8 cellular contexts compared by ENCODE assay signal in the genomic region with DNA sequence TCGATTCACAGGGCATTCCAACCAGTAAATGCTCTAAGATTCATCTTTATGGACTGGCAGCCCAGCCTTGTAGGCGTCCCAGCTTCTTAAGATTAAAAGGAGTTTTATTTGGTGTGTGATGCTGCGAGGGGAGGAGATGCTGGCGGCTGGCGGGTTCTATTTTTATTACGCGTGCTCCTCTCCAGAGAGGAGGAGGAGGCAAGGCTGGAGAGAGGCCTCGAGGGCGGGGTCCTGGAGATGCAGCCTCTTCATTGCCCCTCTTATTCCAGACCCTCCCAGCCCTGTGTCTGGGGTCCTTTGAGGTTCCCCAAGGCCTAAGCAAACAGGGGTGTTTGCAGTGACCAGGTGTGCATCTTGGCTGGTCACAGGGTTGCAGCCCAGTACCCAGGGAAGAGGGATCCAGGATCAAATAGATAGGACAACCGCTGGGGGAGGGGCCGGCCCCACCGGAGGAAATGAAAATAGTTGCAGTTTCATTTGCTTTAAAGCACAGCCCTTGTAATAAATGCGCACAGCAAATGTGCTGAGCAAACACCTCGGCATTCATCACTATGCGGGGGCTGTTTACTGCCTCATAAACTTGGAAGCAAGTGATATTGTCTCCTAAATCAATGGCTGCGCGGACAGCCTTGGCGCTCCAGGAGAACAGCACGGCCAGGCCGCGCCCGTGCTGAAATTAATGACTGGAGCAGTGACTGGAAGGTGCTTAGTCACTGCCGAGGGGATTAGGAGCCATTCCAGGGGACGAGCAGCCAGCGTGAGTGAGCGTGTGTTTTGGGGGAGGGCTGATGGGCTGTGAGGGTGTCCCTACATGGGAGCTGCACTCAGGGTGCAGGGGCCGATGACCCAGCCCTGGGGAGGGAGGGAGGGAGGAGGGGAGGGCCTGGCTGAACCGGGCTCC.
DNase-seq lines count a peak whose midpoint lies in the region; ATAC-seq and TF ChIP-seq lines count a peak whose summit lies in the region.

No MANE protein-coding gene starts in this region.

- H3K36me3 Mint-ChIP-seq in activated CD4-positive, alpha-beta memory T cell treated with anti-CD3 and anti-CD28 coated beads for 36 hours: no peaks in the 10 kb centered on the region

- CTCF ChIA-PET in activated CD4-positive, alpha-beta memory T cell treated with anti-CD3 and anti-CD28 coated beads for 36 hours (lab: Charles Lee): no interaction called here

- ATAC-seq in left lobe of liver (peak; percentile 18), upper lobe of right lung (no peak), GM18868 (IDR thresholded peaks at IDR 0.05; ENCODE audit: unreplicated experiment) (no peak)
- ATAC-seq in stimulated activated naive CD8-positive, alpha-beta T cell treated with anti-CD3 and anti-CD28 coated beads, Interleukin-15, Interleukin-2, amounts not matched to agents 100 U/mL and 50 U/mL, for 24 hours: no peak

- H3K4me3 Mint-ChIP-seq in activated CD4-positive, alpha-beta memory T cell treated with anti-CD3 and anti-CD28 coated beads for 36 hours: no peak overlapping the region

- no peak overlapping the region for H3K27ac ChIP-seq in upper lobe of right lung

- H3K4me1 Mint-ChIP-seq in activated CD4-positive, alpha-beta memory T cell treated with anti-CD3 and anti-CD28 coated beads for 36 hours (ENCODE audit: low read depth): peaks cover 8% of the 10 kb centered on the region

- H3K9me3 Mint-ChIP-seq in activated CD4-positive, alpha-beta memory T cell treated with anti-CD3 and anti-CD28 coated beads for 36 hours: no peaks in the 10 kb centered on the region

- H3K9me3 ChIP-seq in upper lobe of right lung: no peaks in the 10 kb centered on the region

- intact Hi-C loops in activated CD4-positive, alpha-beta memory T cell treated with anti-CD3 and anti-CD28 coated beads for 36 hours (cut with micrococcal nuclease): no loop called here
- intact Hi-C loops in upper lobe of right lung (cut with DNase I): no loop called here

- H3K4me3 ChIP-seq in AG09309 (ENCODE audit: control insufficient read depth, low read depth, low read length): peak overlapping the region; percentile 37
- H3K4me3 ChIP-seq in upper lobe of right lung: no peak overlapping the region

- H3K4me1 ChIP-seq in upper lobe of right lung: peaks cover 4% of the 10 kb centered on the region

- peaks cover 7% of the 10 kb centered on the region for H3K27me3 ChIP-seq in upper lobe of right lung

- H3K27me3 Mint-ChIP-seq in activated CD4-positive, alpha-beta memory T cell treated with anti-CD3 and anti-CD28 coated beads for 36 hours: peaks cover 10% of the 10 kb centered on the region

- no peak overlapping the region for H3K27ac Mint-ChIP-seq in activated CD4-positive, alpha-beta memory T cell treated with anti-CD3 and anti-CD28 coated beads for 36 hours

- no peak for TF ChIP-seq CTCF in AG09309 (IDR thresholded peaks at IDR 0.05; ENCODE audit: control insufficient read depth, insufficient read depth, low read depth, low read length, missing control alignments)
- TF ChIP-seq CTCF in upper lobe of right lung (IDR thresholded peaks at IDR 0.05): no peak

- POLR2A ChIA-PET in activated CD4-positive, alpha-beta memory T cell treated with anti-CD3 and anti-CD28 coated beads for 36 hours (lab: Charles Lee): no interaction called here

- DNase-seq in AG09309 (ENCODE audit: low read depth) (peak; percentile 53), HT-29 (ENCODE audit: low spot score) (peak; percentile 19), left lobe of liver (ENCODE audit: low spot score) (no peak), upper lobe of right lung (peak; percentile 59)
- DNase-seq in activated CD4-positive, alpha-beta memory T cell treated with anti-CD3 and anti-CD28 coated beads for 36 hours: peak; percentile 22
- no peak for DNase-seq in stimulated activated CD4-positive, alpha-beta T cell treated with anti-CD3 and anti-CD28 coated beads, Interleukin-15, amount 100 ng/mL, for 24 hours
- no peak for DNase-seq in stimulated activated naive CD8-positive, alpha-beta T cell treated with anti-CD3 and anti-CD28 coated beads, Interleukin-15, Interleukin-2, amounts not matched to agents 100 U/mL and 50 U/mL, for 24 hours

- no peaks in the 10 kb centered on the region for H3K36me3 ChIP-seq in upper lobe of right lung

Comparison
In these comparisons a context has a peak if more than half of its experiments do, and no peak if none do; other contexts are left out.
1. DNase-seq: peak in AG09309 (single experiment), HT-29 (single experiment), activated CD4-positive, alpha-beta memory T cell treated with anti-CD3 and anti-CD28 coated beads for 36 hours (single experiment) and upper lobe of right lung (single experiment); none in left lobe of liver (single experiment), stimulated activated CD4-positive, alpha-beta T cell treated with anti-CD3 and anti-CD28 coated beads, Interleukin-15, amount 100 ng/mL, for 24 hours (single experiment) and stimulated activated naive CD8-positive, alpha-beta T cell treated with anti-CD3 and anti-CD28 coated beads, Interleukin-15, Interleukin-2, amounts not matched to agents 100 U/mL and 50 U/mL, for 24 hours (single experiment).